In genomic region chr3:175941352-175941751, GRCh38 we compare ENCODE assay signal across 9 cellular contexts.
A peak's percentile ranks its signal among the peaks of the same experiment; 100 is the strongest.
DNase-seq lines count a peak whose midpoint lies in the region; ATAC-seq and TF ChIP-seq lines count a peak whose summit lies in the region.
"Had no signal": no experiment of that assay in that cellular context is flagged by ENCODE, and none has a peak within 500 bp of the region (broad histone marks: within the 10 kb centered on the region; RNA-seq: fewer than 3 reads in every experiment).

No MANE protein-coding gene starts in this region.

- ATAC-seq in GM19397 (IDR thresholded peaks at IDR 0.05; ENCODE audit: unreplicated experiment) (peak; percentile 67), GM18520 (IDR thresholded peaks at IDR 0.05; ENCODE audit: unreplicated experiment) (no peak), HG02970 (IDR thresholded peaks at IDR 0.05; ENCODE audit: low FRiP score, unreplicated experiment) (no peak)

- no peak overlapping the region for H3K4me3 ChIP-seq in AG10803 (ENCODE audit: low read length)
- H3K4me3 ChIP-seq: thoracic aorta had no signal

- DNase-seq in AG10803 (ENCODE audit: low read depth) (no peak), NCI-H524 treated with DMSO at 0.1 percent for 48 hours (lab: John Stamatoyannopoulos, UW) (peak; percentile 58), foreskin melanocyte (peak; percentile 31), SHP77 (lab: John Stamatoyannopoulos, UW) (no peak)
- DNase-seq in activated CD4-positive, alpha-beta T cell treated with anti-CD3 and anti-CD28 coated beads, Interleukin-2, amount 50 U/mL, for 4 hours, result no peak

- peak; percentile 22; the same call in 1 of the 2 replicates for TF ChIP-seq CTCF in AG10803 (conservative IDR thresholded peaks at IDR 0.05; ENCODE audit: low read length)

Comparison
In these comparisons a context has a peak if more than half of its experiments do, and no peak if none do; other contexts are left out.
1. DNase-seq: peak in NCI-H524 treated with DMSO at 0.1 percent for 48 hours (single experiment) and foreskin melanocyte (single experiment); none in AG10803 (single experiment), activated CD4-positive, alpha-beta T cell treated with anti-CD3 and anti-CD28 coated beads, Interleukin-2, amount 50 U/mL, for 4 hours (0 of 2) and SHP77 (0 of 2).